Comparison of ENCODE assay signal across 11 cellular contexts in genomic region chr2:3470166-3470651, GRCh38. TPM values are rescaled to one million over a fixed set of nuclear protein-coding genes. Genes with fewer than 3 reads are reported as not detected.
A peak's percentile ranks its signal among the peaks of the same experiment; 100 is the strongest.
DNase-seq lines count a peak whose midpoint lies in the region; ATAC-seq and TF ChIP-seq lines count a peak whose summit lies in the region.
"Had no signal": no experiment of that assay in that cellular context is flagged by ENCODE, and none has a peak within 500 bp of the region (broad histone marks: within the 10 kb centered on the region; RNA-seq: fewer than 3 reads in every experiment).

No MANE protein-coding gene starts in this region.

- intact Hi-C loops in body of pancreas (cut with DNase I), result no loop called here
- intact Hi-C loops in left ventricle myocardium inferior (cut with micrococcal nuclease), result no loop called here
- intact Hi-C loops in esophagus squamous epithelium (cut with DNase I), result no loop called here

- H3K4me3 ChIP-seq in body of pancreas (no peak overlapping the region), left ventricle myocardium inferior (peak overlapping the region; percentile 2), rectal smooth muscle tissue (ENCODE audit: low read length) (no peak overlapping the region), esophagus squamous epithelium (no peak overlapping the region)

- DNase-seq in EL (peak; percentile 89), body of pancreas (peak; percentile 34 to 53 (median 48)), left ventricle myocardium inferior (peak; percentile 87), NCI-H69 (lab: John Stamatoyannopoulos, UW) (no peak), NCI-H526 treated with DMSO at 0.1 percent for 48 hours (lab: John Stamatoyannopoulos, UW) (no peak), islet precursor cell (no peak), esophagus squamous epithelium (lab: John Stamatoyannopoulos, UW) (no peak)
- DNase-seq: NCI-H2029 had no signal

- peak; percentile 58 for ATAC-seq in body of pancreas
- ATAC-seq: activated naive CD4-positive, alpha-beta T cell treated with anti-CD3 and anti-CD28 coated beads, Interleukin-2, amount 50 U/mL, for 72 hours; left colon had no signal

- WGBS in body of pancreas, 2 donors, result 89 to 98% methylated on average over 4 to 16 of the region's 17 CpGs
- 85 to 87% methylated on average over 11 to 16 of the region's 17 CpGs for WGBS in esophagus squamous epithelium, 2 donors

- no peak overlapping the region for H3K9ac ChIP-seq in rectal smooth muscle tissue (ENCODE audit: low read length)

- H3K9me3 ChIP-seq in body of pancreas, result no peaks in the 10 kb centered on the region
- no peaks in the 10 kb centered on the region for H3K9me3 ChIP-seq in left ventricle myocardium inferior (replicated peaks)
- H3K9me3 ChIP-seq in esophagus squamous epithelium, result no peaks in the 10 kb centered on the region

- peaks cover 5 to 25% of the 10 kb centered on the region in 2 donors for H3K36me3 ChIP-seq in body of pancreas (replicated peaks in 1 of 2; ENCODE audit: insufficient read depth in 1 of 2, low read depth in 2 of 2)
- H3K36me3 ChIP-seq in left ventricle myocardium inferior, result peaks cover 46% of the 10 kb centered on the region
- H3K36me3 ChIP-seq in rectal smooth muscle tissue (ENCODE audit: control insufficient read depth, insufficient read depth, low read length), result peaks cover 36% of the 10 kb centered on the region
- H3K36me3 ChIP-seq in esophagus squamous epithelium, result peaks cover 11 to 100% (median 13%) of the 10 kb centered on the region in 3 donors

- TF ChIP-seq CTCF in body of pancreas (IDR thresholded peaks at IDR 0.05), result no peak
- no peak for TF ChIP-seq CTCF in left ventricle myocardium inferior (IDR thresholded peaks at IDR 0.05; ENCODE audit: borderline replicate concordance)
- no peak for TF ChIP-seq CTCF in esophagus squamous epithelium (IDR thresholded peaks at IDR 0.05)

- H3K27ac ChIP-seq in body of pancreas (peak overlapping the region in 2 of 4 donors; percentile 10 to 55), left ventricle myocardium inferior (replicated peaks) (peak overlapping the region; percentile 90), rectal smooth muscle tissue (ENCODE audit: low read depth, low read length) (peak overlapping the region; percentile 89), esophagus squamous epithelium (peak overlapping the region in 2 of 4 donors; percentile 59 to 61)

- TF ChIP-seq POLR2A in body of pancreas (IDR thresholded peaks at IDR 0.05) (no peak), esophagus squamous epithelium (IDR thresholded peaks at IDR 0.05) (no peak)

- no peaks in the 10 kb centered on the region for H3K27me3 ChIP-seq in body of pancreas
- H3K27me3 ChIP-seq in left ventricle myocardium inferior (ENCODE audit: low read depth), result no peaks in the 10 kb centered on the region
- no peaks in the 10 kb centered on the region for H3K27me3 ChIP-seq in rectal smooth muscle tissue (ENCODE audit: control insufficient read depth, insufficient read depth, low read length)
- no peaks in the 10 kb centered on the region for H3K27me3 ChIP-seq in esophagus squamous epithelium

- no peaks in the 10 kb centered on the region for H3K4me1 ChIP-seq in body of pancreas
- H3K4me1 ChIP-seq in left ventricle myocardium inferior, result peaks cover 61% of the 10 kb centered on the region
- peaks cover 14% of the 10 kb centered on the region for H3K4me1 ChIP-seq in rectal smooth muscle tissue (ENCODE audit: control insufficient read depth, insufficient read depth, low read length)
- H3K4me1 ChIP-seq in esophagus squamous epithelium, result no peaks in the 10 kb centered on the region

RNA-seq across cellular contexts. Expression of gene ADI1, which starts 49.1 kb away (rescaled TPM):
- total RNA-seq in body of pancreas (10 to 100 TPM; 18.8 to 22.3 TPM), left ventricle myocardium inferior (195 TPM), esophagus squamous epithelium (10 to 100 TPM; 33.3 to 73.6 (median 54.9) TPM)

Comparison
In these comparisons a context has a peak if more than half of its experiments do, and no peak if none do; other contexts are left out.
1. DNase-seq: peak in EL (single experiment), body of pancreas (4 of 4) and left ventricle myocardium inferior (single experiment); none in NCI-H69 (single experiment), NCI-H526 treated with DMSO at 0.1 percent for 48 hours (single experiment), islet precursor cell (single experiment) and esophagus squamous epithelium (single experiment).